Comparison of ENCODE assay signal across 14 cellular contexts in genomic region chr4:183287677-183288076, GRCh38. TPM values are rescaled to one million over a fixed set of nuclear protein-coding genes. Genes with fewer than 3 reads are reported as not detected.
DNase-seq lines count a peak whose midpoint lies in the region; ATAC-seq and TF ChIP-seq lines count a peak whose summit lies in the region.
"Had no signal": no experiment of that assay in that cellular context is flagged by ENCODE, and none has a peak within 500 bp of the region (broad histone marks: within the 10 kb centered on the region; RNA-seq: fewer than 3 reads in every experiment).

No MANE protein-coding gene starts in this region.

- dilution Hi-C loops in mammary epithelial cell (cut with HindIII; ENCODE audit: low sequenced_read_pairs) = no loop called here

- TF ChIP-seq CTCF in epithelial cell of proximal tubule (conservative IDR thresholded peaks at IDR 0.05; ENCODE audit: low read depth, low read length) (no peak), mammary epithelial cell (conservative IDR thresholded peaks at IDR 0.05 in 1 of 2, IDR thresholded peaks at IDR 0.05 in 1 of 2; ENCODE audit: extremely low read depth in 1 of 2, insufficient read depth in 1 of 2, low read depth in 1 of 2, low read length in 2 of 2) (no peak)

- no TSS peak for BruUV-seq in mammary epithelial cell (replicated peaks; lab: Mats Ljungman, UMichigan)

- peak overlapping the region; percentile 26 for H3K4me3 ChIP-seq in epithelial cell of proximal tubule (ENCODE audit: low read depth, low read length)
- H3K4me3 ChIP-seq in mammary epithelial cell (replicated peaks in 1 of 3; ENCODE audit: insufficient read depth in 1 of 3, low read depth in 2 of 3, low read length in 3 of 3) = no peak overlapping the region
- H3K4me3 ChIP-seq: vagina had no signal

- H3K9ac ChIP-seq in mammary epithelial cell (ENCODE audit: insufficient read depth, low read length) = no peak overlapping the region

- H3K9me3 ChIP-seq in mammary epithelial cell (replicated peaks; ENCODE audit: insufficient read depth, low read length) = no peaks in the 10 kb centered on the region
- H3K9me3 ChIP-seq: vagina had no signal

- intact Hi-C loops in mammary epithelial cell (cut with micrococcal nuclease) = loop anchor here (2.0 kb wide), 1 partner anchor 111 kb away; no protein-coding TSS in a partner anchor
- intact Hi-C loops in posterior cingulate gyrus (cut with DNase I) = no loop called here

- CTCF ChIA-PET in mammary epithelial cell (lab: Charles Lee; ENCODE audit: low non-redundant PET) = no interaction called here

- no peak overlapping the region for H3K4me2 ChIP-seq in mammary epithelial cell (ENCODE audit: insufficient read depth, low read depth, low read length)

- H3K36me3 ChIP-seq in mammary epithelial cell (ENCODE audit: insufficient read depth, low read length) = peaks cover 17% of the 10 kb centered on the region

- 91% methylated on average over 6 of the region's 6 CpGs for WGBS in mammary epithelial cell (ENCODE audit: low coverage, missing lambda C conversion rate)

- H4K20me1 ChIP-seq in mammary epithelial cell (ENCODE audit: insufficient read depth, low read length) = no peaks in the 10 kb centered on the region

- in situ Hi-C loops in mammary epithelial cell (cut with MboI; ENCODE audit: low sequenced_read_pairs in 2 of 2) = no loop called here

- no peaks in the 10 kb centered on the region for H3K27me3 ChIP-seq in mammary epithelial cell (ENCODE audit: insufficient read depth, low read length)
- H3K27me3 ChIP-seq: vagina had no signal

- no peaks in the 10 kb centered on the region for H3K4me1 ChIP-seq in mammary epithelial cell (ENCODE audit: insufficient read depth, low read length)
- H3K4me1 ChIP-seq: vagina had no signal

- no peak overlapping the region for H2AFZ ChIP-seq in mammary epithelial cell (ENCODE audit: low read depth, low read length)

- peak; percentile 82 for ATAC-seq in GM18861 (IDR thresholded peaks at IDR 0.05; ENCODE audit: unreplicated experiment)
- ATAC-seq in GM21447 (IDR thresholded peaks at IDR 0.05; ENCODE audit: unreplicated experiment) = peak; percentile 75
- peak; percentile 68 for ATAC-seq in HG03066 (IDR thresholded peaks at IDR 0.05; ENCODE audit: low read depth, unreplicated experiment)

- H3K27ac ChIP-seq in mammary epithelial cell (ENCODE audit: insufficient read depth, low read depth, low read length) = no peak overlapping the region
- H3K27ac ChIP-seq: C4-2B, vagina had no signal

- DNase-seq in epithelial cell of proximal tubule (ENCODE audit: low read depth) (peak; percentile 39), mammary epithelial cell (no peak), posterior cingulate gyrus (no peak), NCI-H1092 treated with DMSO at 0.1 percent for 48 hours (lab: John Stamatoyannopoulos, UW) (no peak)
- DNase-seq in NK-92 treated with Interleukin-12 subunit alpha and Interleukin-12 subunit beta, amount 100 ng/mL, for 24 hours (lab: John Stamatoyannopoulos, UW) = no peak
- DNase-seq: Karpas-422; naive B cell; stimulated activated CD4-positive, alpha-beta T cell treated with anti-CD3 and anti-CD28 coated beads, Interleukin-12 subunit alpha, Interleukin-12 subunit beta, amount 100 ng/mL, for 4 hours had no signal

- no peaks in the 10 kb centered on the region for H3K79me2 ChIP-seq in mammary epithelial cell (ENCODE audit: insufficient read depth, low read length)

RNA-seq across cellular contexts. Expression of gene CLDN22, which starts 32.4 kb away (rescaled TPM):
- total RNA-seq in epithelial cell of proximal tubule (not detected in 2 replicates), mammary epithelial cell (not detected)
- not detected for polyA plus RNA-seq in mammary epithelial cell
- not detected for polyA minus RNA-seq in mammary epithelial cell
- total RNA-seq: activated CD8-positive, alpha-beta memory T cell treated with anti-CD3 and anti-CD28 coated beads for 36 hours; vagina had no signal

RNA-seq across cellular contexts. Expression of gene CLDN24, which starts 34.5 kb away (rescaled TPM):
- total RNA-seq in epithelial cell of proximal tubule = not detected in 2 replicates
- not detected for total RNA-seq in mammary epithelial cell
- not detected for polyA plus RNA-seq in mammary epithelial cell
- polyA minus RNA-seq in mammary epithelial cell = not detected
- total RNA-seq: activated CD8-positive, alpha-beta memory T cell treated with anti-CD3 and anti-CD28 coated beads for 36 hours; vagina had no signal
